In the genomic region with DNA sequence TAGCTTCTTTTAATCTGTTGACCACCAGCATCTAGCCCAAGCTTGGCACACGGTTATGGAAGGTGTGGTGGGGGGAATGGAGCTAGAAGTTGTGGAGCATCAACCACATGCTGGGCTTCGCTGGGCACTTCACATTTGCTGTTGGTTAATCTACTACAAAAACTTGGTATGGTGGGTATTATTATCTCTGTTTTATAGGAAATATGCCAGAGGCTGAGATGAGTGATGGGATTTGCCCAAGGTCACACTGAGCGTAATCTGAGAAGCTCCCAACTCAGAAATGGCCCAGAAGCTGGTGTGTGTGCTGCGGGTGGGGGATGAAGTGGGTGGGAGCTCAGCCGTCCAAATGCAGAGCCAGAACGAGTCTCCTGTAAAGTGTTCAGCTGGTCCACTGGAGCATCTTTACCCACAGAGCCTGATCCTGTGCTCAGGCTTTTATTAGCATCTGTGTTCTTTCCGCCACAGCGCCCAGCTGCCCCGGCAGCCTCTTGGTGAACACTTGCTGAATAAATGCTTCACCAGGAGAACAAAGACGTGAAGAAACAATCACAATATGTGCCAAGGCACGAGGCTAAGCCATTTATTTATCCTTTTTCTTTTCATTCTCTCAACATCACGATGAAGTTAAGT, we compare ENCODE assay signal across 9 cellular contexts.
DNase-seq lines count a peak whose midpoint lies in the region; ATAC-seq and TF ChIP-seq lines count a peak whose summit lies in the region.
"Had no signal": no experiment of that assay in that cellular context is flagged by ENCODE, and none has a peak within 500 bp of the region (broad histone marks: within the 10 kb centered on the region; RNA-seq: fewer than 3 reads in every experiment).

No MANE protein-coding gene starts in this region.

- H3K4me1 ChIP-seq in PC-3 (ENCODE audit: insufficient read depth, low read length) = peaks cover 55% of the 10 kb centered on the region

- H4K20me1 ChIP-seq in PC-3 (ENCODE audit: low read length) = no peaks in the 10 kb centered on the region

- TF ChIP-seq CTCF in PC-3 (conservative IDR thresholded peaks at IDR 0.05; ENCODE audit: low read depth, low read length) (no peak), GM20000 (IDR thresholded peaks at IDR 0.05; ENCODE audit: extremely low read depth, missing control alignments) (no peak)

- H3K4me2 ChIP-seq in PC-3 (ENCODE audit: low read length) = peak overlapping the region; percentile 57; the same call in 1 of the 2 replicates

- H3K27ac ChIP-seq in PC-3 (ENCODE audit: low read length) (peak overlapping the region; percentile 83), skin epidermis (peak overlapping the region in 11 of 21 experiments; percentile 27 to 81 (median 63))

- CTCF ChIA-PET in PC-3 (lab: Charles Lee) = no interaction called here

- POLR2A ChIA-PET in PC-3 (lab: Charles Lee; ENCODE audit: unreplicated experiment) = interaction anchor here (0.6 to 0.7 kb wide), 2 partner anchors 66 to 260 kb away, joined by 3 to 4 read pairs; no protein-coding TSS in a partner anchor

- DNase-seq in DMS53 (lab: John Stamatoyannopoulos, UW) = peak; percentile 44
- DNase-seq in DMS53 treated with DMSO at 0.1 percent for 48 hours (lab: John Stamatoyannopoulos, UW; ENCODE audit: unreplicated experiment) = no peak
- no peak for DNase-seq in PC-3
- peak; percentile 28 for DNase-seq in left ventricle myocardium superior
- no peak for DNase-seq in GM20000 (ENCODE audit: low spot score)
- no peak for DNase-seq in RKO (ENCODE audit: low spot score)
- DNase-seq: Karpas-422 had no signal

- H3K4me3 ChIP-seq in PC-3 (ENCODE audit: low read length) (no peak overlapping the region), skin epidermis (no peak overlapping the region)

- H3K79me2 ChIP-seq in PC-3 (ENCODE audit: low read length) = no peaks in the 10 kb centered on the region

- no peaks in the 10 kb centered on the region for H3K9me3 ChIP-seq in PC-3 (ENCODE audit: low read length)

- no peaks in the 10 kb centered on the region for H3K27me3 ChIP-seq in PC-3 (ENCODE audit: low read length)

- intact Hi-C loops in PC-3 (cut with micrococcal nuclease) (no loop called here), left ventricle myocardium superior (cut with micrococcal nuclease) (loop anchor here (10.0 kb wide), 1 partner anchor 68 kb away; no protein-coding TSS in a partner anchor)

- H3K9ac ChIP-seq in PC-3 (ENCODE audit: low read length) = peak overlapping the region; percentile 35

- no TSS peak for BruUV-seq in PC-3 (replicated peaks; lab: Mats Ljungman, UMichigan)

- no peaks in the 10 kb centered on the region for H3F3A ChIP-seq in PC-3 (ENCODE audit: low read length, unreplicated experiment)

- no peaks in the 10 kb centered on the region for H3K36me3 ChIP-seq in PC-3 (ENCODE audit: low read depth, low read length)

- no peak for ATAC-seq in PC-3
- no peak for ATAC-seq in left ventricle myocardium superior
- ATAC-seq in GM21786 (IDR thresholded peaks at IDR 0.05; ENCODE audit: unreplicated experiment) = no peak

- no peaks in the 10 kb centered on the region for H3K9me2 ChIP-seq in PC-3 (replicated peaks; ENCODE audit: low read length)

- H2AFZ ChIP-seq in PC-3 (ENCODE audit: low read length) = no peak overlapping the region

Comparison
In these comparisons a context has a peak if more than half of its experiments do, and no peak if none do; other contexts are left out.
1. DNase-seq: peak in DMS53 (single experiment) and left ventricle myocardium superior (single experiment); none in DMS53 treated with DMSO at 0.1 percent for 48 hours (single experiment), PC-3 (single experiment), GM20000 (single experiment) and RKO (single experiment).